In the genomic region with DNA sequence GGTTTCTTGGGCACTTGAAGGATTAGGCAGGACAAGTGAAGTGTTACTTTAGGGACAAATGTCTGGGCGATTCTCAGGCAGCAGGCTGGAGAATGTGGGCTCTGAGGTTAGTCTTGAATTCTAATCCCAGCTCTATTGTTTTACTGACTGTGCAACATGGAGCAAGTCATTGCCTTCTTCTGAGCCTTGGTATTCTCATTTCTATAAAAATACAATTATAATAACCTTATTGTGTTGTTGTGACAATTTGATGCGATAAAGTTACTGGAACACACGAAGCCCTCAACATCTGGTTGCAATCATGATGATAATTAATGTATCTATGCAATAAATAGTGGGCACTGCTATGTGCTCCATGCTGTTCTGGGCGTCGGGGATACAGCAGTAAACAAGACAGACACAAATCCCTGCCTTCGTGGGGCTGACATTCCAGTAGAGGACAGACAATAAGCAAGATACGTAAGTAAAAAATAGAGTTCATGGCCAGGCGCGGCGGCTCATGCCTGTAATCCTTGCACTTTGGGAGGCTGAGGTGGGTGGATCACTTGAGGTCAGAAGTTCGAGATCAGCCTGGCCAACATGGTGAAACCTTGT, we compare ENCODE assay signal across 2 cellular contexts.
TF ChIP-seq lines count a peak whose summit lies in the region.

No MANE protein-coding gene starts in this region.

TF ChIP-seq in Ishikawa, 13 proteins besides CTCF, POLR2A, EP300 and RAD21:
- TF ChIP-seq EGR1 (IDR thresholded peaks at IDR 0.05) = no peak
- TF ChIP-seq, protein P1, sequence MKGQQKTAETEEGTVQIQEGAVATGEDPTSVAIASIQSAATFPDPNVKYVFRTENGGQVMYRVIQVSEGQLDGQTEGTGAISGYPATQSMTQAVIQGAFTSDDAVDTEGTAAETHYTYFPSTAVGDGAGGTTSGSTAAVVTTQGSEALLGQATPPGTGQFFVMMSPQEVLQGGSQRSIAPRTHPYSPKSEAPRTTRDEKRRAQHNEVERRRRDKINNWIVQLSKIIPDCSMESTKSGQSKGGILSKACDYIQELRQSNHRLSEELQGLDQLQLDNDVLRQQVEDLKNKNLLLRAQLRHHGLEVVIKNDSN (IDR thresholded peaks at IDR 0.05) = no peak
- peak; percentile 6; the same call in 1 of the 2 replicates for TF ChIP-seq TEAD4 (IDR thresholded peaks at IDR 0.05)
- peak; percentile 2; the same call in 1 of the 2 replicates for TF ChIP-seq NFIC (IDR thresholded peaks at IDR 0.05)
- TF ChIP-seq TCF12 (IDR thresholded peaks at IDR 0.05; ENCODE audit: low read depth) = no peak; the same call in 1 of the 2 replicates
TF ChIP-seq in Ishikawa: peak in this region for 2.

TF ChIP-seq in H1, 55 proteins besides CTCF, POLR2A, EP300 and RAD21:
- TF ChIP-seq TEAD4 (IDR thresholded peaks at IDR 0.05; ENCODE audit: low read depth, low read length) (0 out of 2 replicates have a peak, but pooled peaks have one; percentile 6), CBX8 (IDR thresholded peaks at IDR 0.05; ENCODE audit: borderline replicate concordance, low read depth, low read length) (no peak)
